1 cellular context compared by ENCODE assay signal in the genomic region with DNA sequence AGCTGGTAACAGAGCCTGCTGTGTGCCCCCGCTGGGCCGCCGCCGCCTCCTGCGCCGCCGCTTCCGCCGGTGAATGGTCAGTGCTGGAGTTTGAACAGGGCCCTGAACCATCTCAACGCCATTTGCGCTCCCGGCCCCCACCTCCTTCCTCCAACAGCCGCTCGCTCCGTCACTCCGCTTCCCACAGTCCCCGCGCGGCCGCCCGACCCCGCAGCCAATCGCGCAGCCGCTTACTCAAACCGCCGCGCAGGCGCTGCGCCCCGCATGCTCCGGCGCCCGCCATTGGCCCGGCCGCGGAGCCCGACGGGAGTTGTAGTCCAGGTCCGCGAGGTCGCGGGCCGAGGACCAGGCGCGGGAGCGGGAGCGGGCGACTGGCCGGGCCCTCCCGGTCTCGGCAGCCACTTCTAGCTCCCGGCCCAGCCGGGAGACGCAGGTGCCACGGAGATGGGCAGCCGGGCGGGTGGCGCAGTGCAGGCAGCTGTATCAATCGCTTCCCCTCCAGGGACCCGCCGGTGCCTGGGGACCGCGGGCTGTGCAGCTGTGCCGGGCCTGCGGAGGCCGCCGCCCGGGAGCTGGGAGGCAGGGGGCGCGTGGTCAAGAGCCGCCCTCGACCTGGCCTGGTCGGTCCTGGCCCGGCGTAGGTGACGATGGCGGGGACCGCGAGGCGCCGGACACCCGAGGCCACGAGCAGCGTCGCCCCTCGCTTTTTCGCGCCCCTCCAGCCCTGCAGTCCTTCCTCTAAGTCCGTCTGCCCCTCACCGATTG.
TF ChIP-seq lines count a peak whose summit lies in the region.

A gene with protein sequence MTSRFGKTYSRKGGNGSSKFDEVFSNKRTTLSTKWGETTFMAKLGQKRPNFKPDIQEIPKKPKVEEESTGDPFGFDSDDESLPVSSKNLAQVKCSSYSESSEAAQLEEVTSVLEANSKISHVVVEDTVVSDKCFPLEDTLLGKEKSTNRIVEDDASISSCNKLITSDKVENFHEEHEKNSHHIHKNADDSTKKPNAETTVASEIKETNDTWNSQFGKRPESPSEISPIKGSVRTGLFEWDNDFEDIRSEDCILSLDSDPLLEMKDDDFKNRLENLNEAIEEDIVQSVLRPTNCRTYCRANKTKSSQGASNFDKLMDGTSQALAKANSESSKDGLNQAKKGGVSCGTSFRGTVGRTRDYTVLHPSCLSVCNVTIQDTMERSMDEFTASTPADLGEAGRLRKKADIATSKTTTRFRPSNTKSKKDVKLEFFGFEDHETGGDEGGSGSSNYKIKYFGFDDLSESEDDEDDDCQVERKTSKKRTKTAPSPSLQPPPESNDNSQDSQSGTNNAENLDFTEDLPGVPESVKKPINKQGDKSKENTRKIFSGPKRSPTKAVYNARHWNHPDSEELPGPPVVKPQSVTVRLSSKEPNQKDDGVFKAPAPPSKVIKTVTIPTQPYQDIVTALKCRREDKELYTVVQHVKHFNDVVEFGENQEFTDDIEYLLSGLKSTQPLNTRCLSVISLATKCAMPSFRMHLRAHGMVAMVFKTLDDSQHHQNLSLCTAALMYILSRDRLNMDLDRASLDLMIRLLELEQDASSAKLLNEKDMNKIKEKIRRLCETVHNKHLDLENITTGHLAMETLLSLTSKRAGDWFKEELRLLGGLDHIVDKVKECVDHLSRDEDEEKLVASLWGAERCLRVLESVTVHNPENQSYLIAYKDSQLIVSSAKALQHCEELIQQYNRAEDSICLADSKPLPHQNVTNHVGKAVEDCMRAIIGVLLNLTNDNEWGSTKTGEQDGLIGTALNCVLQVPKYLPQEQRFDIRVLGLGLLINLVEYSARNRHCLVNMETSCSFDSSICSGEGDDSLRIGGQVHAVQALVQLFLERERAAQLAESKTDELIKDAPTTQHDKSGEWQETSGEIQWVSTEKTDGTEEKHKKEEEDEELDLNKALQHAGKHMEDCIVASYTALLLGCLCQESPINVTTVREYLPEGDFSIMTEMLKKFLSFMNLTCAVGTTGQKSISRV (N-terminal part only) (minus strand): TSS at position 173 of the 765 bp plus-strand sequence. CDS start 3,723 bp downstream, outside the sequence.

TF ChIP-seq in K562, 482 proteins besides CTCF, POLR2A, EP300 and RAD21 (continued from another document):
- TF ChIP-seq ATF7 (IDR thresholded peaks at IDR 0.05) (peak; percentile 51; the same call in 1 of the 2 replicates), TOE1 (IDR thresholded peaks at IDR 0.05; ENCODE audit: borderline replicate concordance) (no peak), TOE1 (CRISPR knock-in tag; IDR thresholded peaks at IDR 0.05; ENCODE audit: borderline replicate concordance, low read depth) (no peak), RBM22 (IDR thresholded peaks at IDR 0.05; ENCODE audit: low read depth, low read length, poor library complexity, severe bottlenecking) (peak; percentile 59), SIX5 (IDR thresholded peaks at IDR 0.05; ENCODE audit: borderline replicate concordance in 1 of 2, insufficient read depth in 1 of 2, low read depth in 1 of 2, low read length in 2 of 2) (peak; percentile 75 to 78)
- TF ChIP-seq, protein P1, sequence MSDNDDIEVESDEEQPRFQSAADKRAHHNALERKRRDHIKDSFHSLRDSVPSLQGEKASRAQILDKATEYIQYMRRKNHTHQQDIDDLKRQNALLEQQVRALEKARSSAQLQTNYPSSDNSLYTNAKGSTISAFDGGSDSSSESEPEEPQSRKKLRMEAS (CRISPR knock-in tag; IDR thresholded peaks at IDR 0.05), result peak; percentile 34; the same call in 1 of the 2 replicates
TF ChIP-seq in K562: peak in this region for 79.
